Comparison of ENCODE assay signal across 8 cellular contexts in genomic region chr5:54309237-54309636, GRCh38. TPM values are rescaled to one million over a fixed set of nuclear protein-coding genes. Genes with fewer than 3 reads are reported as not detected.
DNase-seq lines count a peak whose midpoint lies in the region; ATAC-seq and TF ChIP-seq lines count a peak whose summit lies in the region.

No MANE protein-coding gene starts in this region.

- no peak for TF ChIP-seq POLR2A in GM18505 (IDR thresholded peaks at IDR 0.05; ENCODE audit: borderline replicate concordance, extremely low read depth, insufficient read depth, insufficient read length)

- ATAC-seq in GM18505 (IDR thresholded peaks at IDR 0.05; ENCODE audit: unreplicated experiment) (no peak), GM18498 (IDR thresholded peaks at IDR 0.05; ENCODE audit: unreplicated experiment) (no peak)

- DNase-seq in DMS53 treated with DMSO at 0.1 percent for 48 hours (lab: John Stamatoyannopoulos, UW; ENCODE audit: unreplicated experiment) (peak; percentile 33), NCI-H69 (lab: John Stamatoyannopoulos, UW) (peak; percentile 65), dermis blood vessel endothelial cell (peak; percentile 37), myocyte (ENCODE audit: low read depth) (peak; percentile 15), activated gamma-delta T cell treated with Interleukin-2 at 50 U/mL for 16 hours (no peak), NCI-H1436 treated with DMSO at 0.1 percent for 48 hours (lab: John Stamatoyannopoulos, UW) (no peak)

RNA-seq across cellular contexts. Expression of gene ARL15, which starts 1.1 kb away (rescaled TPM):
- 70.6 and 82.2 TPM in 2 replicates for total RNA-seq in dermis blood vessel endothelial cell
- total RNA-seq in myocyte: 13.2 and 17.3 TPM in 2 replicates
- polyA plus RNA-seq in myocyte (2012): 10.2 TPM

Comparison
In these comparisons a context has a peak if more than half of its experiments do, and no peak if none do; other contexts are left out.
1. DNase-seq: peak in DMS53 treated with DMSO at 0.1 percent for 48 hours (single experiment), NCI-H69 (single experiment), dermis blood vessel endothelial cell (single experiment) and myocyte (single experiment); none in activated gamma-delta T cell treated with Interleukin-2 at 50 U/mL for 16 hours (single experiment) and NCI-H1436 treated with DMSO at 0.1 percent for 48 hours (single experiment).